In genomic region chr10:15313844-15314243, GRCh38 we compare ENCODE assay signal across 1 cellular context.
TF ChIP-seq lines count a peak whose summit lies in the region.

No MANE protein-coding gene starts in this region.

TF ChIP-seq in HepG2, 621 proteins besides CTCF, POLR2A, EP300 and RAD21 (continued from another document):
- TF ChIP-seq ZNF407 (CRISPR knock-in tag; IDR thresholded peaks at IDR 0.05; ENCODE audit: not compliant biosample characterization): no peak
- no peak for TF ChIP-seq FOXO4 (CRISPR knock-in tag; conservative IDR thresholded peaks at IDR 0.05)
- no peak for TF ChIP-seq ZNF124 (CRISPR knock-in tag; IDR thresholded peaks at IDR 0.05)
- TF ChIP-seq ZNF720 (CRISPR knock-in tag; IDR thresholded peaks at IDR 0.05): no peak
- no peak for TF ChIP-seq SRSF4 (IDR thresholded peaks at IDR 0.05; ENCODE audit: low read depth, low read length, poor library complexity, severe bottlenecking)
- TF ChIP-seq CREB3 (CRISPR knock-in tag; IDR thresholded peaks at IDR 0.05): no peak
